Comparison of ENCODE assay signal across 24 cellular contexts in genomic region chr20:53133628-53134027, GRCh38.
"Had no signal": no experiment of that assay in that cellular context is flagged by ENCODE, and none has a peak within 500 bp of the region (broad histone marks: within the 10 kb centered on the region; RNA-seq: fewer than 3 reads in every experiment).

No MANE protein-coding gene starts in this region.

- H3K4me3 ChIP-seq: coronary artery, dorsolateral prefrontal cortex, esophagus muscularis mucosa, esophagus squamous epithelium, gastrocnemius medialis, gastroesophageal sphincter, heart left ventricle, heart right ventricle had no signal

- H3K4me3 Mint-ChIP-seq: dendritic cell treated with granulocyte-macrophage colony-stimulating factor and Interleukin-4, amounts not matched to agents 40 ng/mL and 50 ng/mL, for 4 days; effector memory CD8-positive, alpha-beta T cell; endodermal cell had no signal

- H3K27me3 ChIP-seq: esophagus muscularis mucosa, esophagus squamous epithelium, foreskin keratinocyte, gastrocnemius medialis, gastroesophageal sphincter, heart left ventricle had no signal

- H3K9me3 ChIP-seq: esophagus muscularis mucosa, esophagus squamous epithelium, gastrocnemius medialis, gastroesophageal sphincter, heart left ventricle had no signal

- H3K4me1 ChIP-seq: esophagus muscularis mucosa, esophagus squamous epithelium, foreskin keratinocyte, gastrocnemius medialis, gastroesophageal sphincter, heart left ventricle had no signal

- H3K9me3 Mint-ChIP-seq: dendritic cell treated with granulocyte-macrophage colony-stimulating factor and Interleukin-4, amounts not matched to agents 40 ng/mL and 50 ng/mL, for 4 days; effector memory CD8-positive, alpha-beta T cell; endodermal cell had no signal

- DNase-seq: cortex of kidney; dermis blood vessel endothelial cell; dorsolateral prefrontal cortex; effector CD4-positive, alpha-beta T cell; effector CD8-positive, alpha-beta T cell; effector memory CD4-positive, alpha-beta T cell; effector memory CD8-positive, alpha-beta T cell; endodermal cell; erythroblast; esophagus squamous epithelium; foreskin fibroblast; foreskin keratinocyte; foreskin melanocyte; gastrocnemius medialis; glutamatergic neuron; head of caudate nucleus; heart left ventricle; heart right ventricle had no signal

- H3K27ac ChIP-seq: coronary artery, dorsolateral prefrontal cortex, epithelial cell of prostate, esophagus muscularis mucosa, esophagus squamous epithelium, foreskin keratinocyte, gastrocnemius medialis, gastroesophageal sphincter, heart left ventricle, heart right ventricle had no signal

- H3K27ac Mint-ChIP-seq: dendritic cell treated with granulocyte-macrophage colony-stimulating factor and Interleukin-4, amounts not matched to agents 40 ng/mL and 50 ng/mL, for 4 days; effector memory CD8-positive, alpha-beta T cell; endodermal cell had no signal

- H3K36me3 ChIP-seq: esophagus muscularis mucosa, esophagus squamous epithelium, gastrocnemius medialis, gastroesophageal sphincter, heart left ventricle, heart right ventricle had no signal

- ATAC-seq: effector memory CD8-positive, alpha-beta T cell; esophagus mucosa; foreskin keratinocyte; gastrocnemius medialis; gastroesophageal sphincter; heart left ventricle; heart right ventricle had no signal
